30 cellular contexts compared by ENCODE assay signal in the genomic region with DNA sequence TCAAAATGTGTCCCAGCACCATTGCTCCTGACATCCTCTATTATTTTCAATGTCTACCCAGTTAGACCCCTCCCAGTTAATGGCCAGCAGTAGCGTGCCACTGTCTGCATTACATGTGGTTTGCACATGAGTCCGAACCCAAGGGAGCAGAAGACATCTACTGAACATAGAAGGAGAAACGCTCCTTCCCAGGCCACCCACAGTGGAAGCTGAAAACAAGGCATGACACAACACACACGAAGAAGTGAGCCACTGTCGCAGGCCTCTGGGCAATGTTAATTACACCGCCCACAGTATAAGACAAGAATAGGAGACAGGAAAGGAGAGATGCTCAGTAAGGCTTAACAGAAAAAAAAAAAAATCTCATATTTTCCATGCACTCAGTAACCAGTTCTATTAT. TPM values are rescaled to one million over a fixed set of nuclear protein-coding genes. Genes with fewer than 3 reads are reported as not detected.
"Had no signal": no experiment of that assay in that cellular context is flagged by ENCODE, and none has a peak within 500 bp of the region (broad histone marks: within the 10 kb centered on the region; RNA-seq: fewer than 3 reads in every experiment).

No MANE protein-coding gene starts in this region.

- H3K27ac Mint-ChIP-seq: dendritic cell treated with granulocyte-macrophage colony-stimulating factor and Interleukin-4, amounts not matched to agents 40 ng/mL and 50 ng/mL, for 4 days; endodermal cell; memory B cell; mesothelial cell of epicardium; naive B cell; natural killer cell treated with Interleukin-12 subunit alpha and Interleukin-12 subunit beta and Interleukin-15 and Interleukin-18, amount 100 ng/mL, for 72 hours; progenitor cell of endocrine pancreas; stimulated activated naive CD8-positive, alpha-beta T cell treated with anti-CD3 and anti-CD28 coated beads, Interleukin-15, amount 100 ng/mL, for 72 hours had no signal

- H3K27me3 ChIP-seq: colonic mucosa, esophagus squamous epithelium, heart left ventricle, hepatocyte, neutrophil, right lobe of liver, thyroid gland had no signal

- H3K27ac ChIP-seq: colonic mucosa, epithelial cell of prostate, esophagus squamous epithelium, heart left ventricle, hepatocyte, neutrophil, parathyroid adenoma, right lobe of liver, thyroid gland had no signal

- H3K4me3 Mint-ChIP-seq: dendritic cell treated with granulocyte-macrophage colony-stimulating factor and Interleukin-4, amounts not matched to agents 40 ng/mL and 50 ng/mL, for 4 days; endodermal cell; memory B cell; mesothelial cell of epicardium; naive B cell; natural killer cell treated with Interleukin-12 subunit alpha and Interleukin-12 subunit beta and Interleukin-15 and Interleukin-18, amount 100 ng/mL, for 72 hours; neural crest cell; stimulated activated naive CD8-positive, alpha-beta T cell treated with anti-CD3 and anti-CD28 coated beads, Interleukin-15, amount 100 ng/mL, for 72 hours had no signal

- H3K9ac ChIP-seq: parathyroid adenoma had no signal

- H3K9me3 ChIP-seq: colonic mucosa, esophagus squamous epithelium, heart left ventricle, mucosa of descending colon, neutrophil, right lobe of liver, thyroid gland had no signal

- FAIRE-seq: frontal cortex, kidney had no signal

- H3K79me2 ChIP-seq: hepatocyte, parathyroid adenoma had no signal

- H3K9me3 Mint-ChIP-seq: dendritic cell treated with granulocyte-macrophage colony-stimulating factor and Interleukin-4, amounts not matched to agents 40 ng/mL and 50 ng/mL, for 4 days; memory B cell; natural killer cell treated with Interleukin-12 subunit alpha and Interleukin-12 subunit beta and Interleukin-15 and Interleukin-18, amount 100 ng/mL, for 72 hours had no signal

- H3K4me3 ChIP-seq: colonic mucosa, esophagus squamous epithelium, heart left ventricle, hepatocyte, lung, mucosa of descending colon, right lobe of liver, smooth muscle cell, thyroid gland had no signal

- H3K4me2 ChIP-seq: hepatocyte, smooth muscle cell had no signal

- H3K36me3 Mint-ChIP-seq: memory B cell; mesothelial cell of epicardium; naive B cell; natural killer cell treated with Interleukin-12 subunit alpha and Interleukin-12 subunit beta and Interleukin-15 and Interleukin-18, amount 100 ng/mL, for 72 hours had no signal

- H2AFZ ChIP-seq: hepatocyte, parathyroid adenoma had no signal

- H3K4me1 ChIP-seq: colonic mucosa, parathyroid adenoma, right lobe of liver, thyroid gland had no signal

- DNase-seq: colonic mucosa; effector CD8-positive, alpha-beta T cell; endodermal cell; esophagus squamous epithelium; heart left ventricle; kidney; mucosa of descending colon; naive B cell; right lobe of liver; stimulated activated CD4-positive, alpha-beta T cell treated with anti-CD3 and anti-CD28 coated beads, Interleukin-12 subunit alpha, Interleukin-12 subunit beta, amount 100 ng/mL, for 4 hours; stimulated activated CD4-positive, alpha-beta T cell treated with anti-CD3 and anti-CD28 coated beads, Interleukin-1b, Interleukin-23, amount 100 ng/mL, for 48 hours; stimulated activated CD4-positive, alpha-beta T cell treated with anti-CD3 and anti-CD28 coated beads, Interleukin-4, amount 100 ng/mL, for 1 hour; stimulated activated CD8-positive, alpha-beta memory T cell treated with anti-CD3 and anti-CD28 coated beads, Interleukin-4, amount 100 ng/mL, for 48 hours; stimulated activated naive CD4-positive, alpha-beta T cell; stimulated activated naive CD8-positive, alpha-beta T cell treated with anti-CD3 and anti-CD28 coated beads, Interleukin-15, amount 100 ng/mL, for 72 hours; thyroid gland had no signal

- H3K36me3 ChIP-seq: colonic mucosa, esophagus squamous epithelium, heart left ventricle, neutrophil, right lobe of liver, thyroid gland had no signal

- H3K4me1 Mint-ChIP-seq: endodermal cell; memory B cell; naive B cell; stimulated activated naive CD8-positive, alpha-beta T cell treated with anti-CD3 and anti-CD28 coated beads, Interleukin-15, amount 100 ng/mL, for 72 hours had no signal

- H3K27me3 Mint-ChIP-seq: progenitor cell of endocrine pancreas had no signal

RNA-seq across cellular contexts. Expression of gene MKX, which starts 50.5 kb away (rescaled TPM):
- total RNA-seq: glomerular endothelial cell, mesothelial cell of epicardium, neural crest cell had no signal
- polyA plus RNA-seq: smooth muscle cell had no signal
